Comparison of ENCODE assay signal across 7 cellular contexts in genomic region chr7:128406147-128406985, GRCh38. TPM values are rescaled to one million over a fixed set of nuclear protein-coding genes. Genes with fewer than 3 reads are reported as not detected.
DNase-seq lines count a peak whose midpoint lies in the region; ATAC-seq and TF ChIP-seq lines count a peak whose summit lies in the region.

No MANE protein-coding gene starts in this region.

- no peaks in the 10 kb centered on the region for H3K79me2 ChIP-seq in GM23338 (replicated peaks; ENCODE audit: insufficient read depth)
- H3K79me2 ChIP-seq in fibroblast of lung (ENCODE audit: control insufficient read depth, insufficient read depth, low read length), result peaks cover 12% of the 10 kb centered on the region

- no peak overlapping the region for H3K27ac ChIP-seq in GM23338 (ENCODE audit: low read depth)
- H3K27ac ChIP-seq in fibroblast of lung (ENCODE audit: insufficient read depth, low read length), result no peak overlapping the region
- H3K27ac ChIP-seq in skin epidermis, result peak overlapping the region in 10 of 21 experiments; percentile 14 to 85 (median 52)

- H3K4me1 ChIP-seq in GM23338 (ENCODE audit: insufficient read depth) (peaks cover 30% of the 10 kb centered on the region), fibroblast of lung (ENCODE audit: control insufficient read depth, extremely low read depth, insufficient read depth, low read length) (peaks cover 7% of the 10 kb centered on the region)

- H3K27me3 ChIP-seq in GM23338 (ENCODE audit: insufficient read depth) (peaks cover 73% of the 10 kb centered on the region), fibroblast of lung (ENCODE audit: control insufficient read depth, insufficient read depth, low read length) (no peaks in the 10 kb centered on the region)

- H3K4me3 ChIP-seq in GM23338, result peak overlapping the region; percentile 38
- peak overlapping the region in 1 of 4 experiments; percentile 37 for H3K4me3 ChIP-seq in fibroblast of lung (replicated peaks in 1 of 4; ENCODE audit: control extremely low read depth in 1 of 4, insufficient read depth in 1 of 4, low read depth in 3 of 4, low read length in 4 of 4)
- H3K4me3 ChIP-seq in skin epidermis, result peak overlapping the region; percentile 56 to 86 (median 71)

- peak; percentile 74 for DNase-seq in GM23338 (ENCODE audit: low spot score)
- no peak for DNase-seq in fibroblast of lung (ENCODE audit: low read depth in 2 of 2)
- no peak for DNase-seq in MV-4-11 (lab: John Stamatoyannopoulos, UW)
- no peak for DNase-seq in stimulated activated CD4-positive, alpha-beta T cell treated with anti-CD3 and anti-CD28 coated beads, Interleukin-4, amount 100 ng/mL, for 1 hour

- H3K9ac ChIP-seq in fibroblast of lung (ENCODE audit: insufficient read depth, low read length), result no peak overlapping the region

- no peak for TF ChIP-seq CTCF in GM23338 (conservative IDR thresholded peaks at IDR 0.05; ENCODE audit: low read depth in 2 of 2)
- TF ChIP-seq CTCF in fibroblast of lung (conservative IDR thresholded peaks at IDR 0.05 in 1 of 2, IDR thresholded peaks at IDR 0.05 in 1 of 2; ENCODE audit: low read depth in 1 of 2, low read length in 2 of 2), result no peak

- H3K36me3 Mint-ChIP-seq in GM23338 (ENCODE audit: low read depth), result no peaks in the 10 kb centered on the region

- H3K36me3 ChIP-seq in GM23338 (ENCODE audit: insufficient read depth) (no peaks in the 10 kb centered on the region), fibroblast of lung (ENCODE audit: control insufficient read depth, insufficient read depth, low read length) (peaks cover 4% of the 10 kb centered on the region)

- H3K4me2 ChIP-seq in GM23338 (peak overlapping the region; percentile 75), fibroblast of lung (ENCODE audit: extremely low read depth, insufficient read depth, low read length) (peak overlapping the region; percentile 13)

- H2AFZ ChIP-seq in GM23338, result no peak overlapping the region
- no peak overlapping the region for H2AFZ ChIP-seq in fibroblast of lung (ENCODE audit: low read length)

- TF ChIP-seq POLR2A in Raji (IDR thresholded peaks at IDR 0.05; ENCODE audit: insufficient read depth, low read depth, low read length), result 0 out of 2 replicates have a peak, but pooled peaks have one; percentile 1

- peaks cover 3% of the 10 kb centered on the region; the same call in 1 of the 3 replicates for H3K9me3 Mint-ChIP-seq in GM23338

- H3K27me3 Mint-ChIP-seq in GM23338 (ENCODE audit: insufficient read depth, low read depth, poor library complexity), result peaks cover 59% of the 10 kb centered on the region

- H3K27ac Mint-ChIP-seq in GM23338, result no peak overlapping the region

- H3K4me3 Mint-ChIP-seq in GM23338, result peak overlapping the region; percentile 70

- no peaks in the 10 kb centered on the region for H3K9me2 ChIP-seq in GM23338 (ENCODE audit: insufficient read depth)

- peaks cover 44% of the 10 kb centered on the region for H3K4me1 Mint-ChIP-seq in GM23338

- peak; percentile 4 for ATAC-seq in GM23338
- ATAC-seq in HG03469 (IDR thresholded peaks at IDR 0.05; ENCODE audit: unreplicated experiment), result no peak

- H4K20me1 ChIP-seq in GM23338 (replicated peaks; ENCODE audit: insufficient read depth), result no peaks in the 10 kb centered on the region; the same call in 1 of the 2 replicates
- H4K20me1 ChIP-seq in fibroblast of lung (ENCODE audit: control insufficient read depth, extremely low read depth, insufficient read depth, low read length), result no peaks in the 10 kb centered on the region

- peaks cover 4% of the 10 kb centered on the region; the same call in 1 of the 2 replicates for H3F3A ChIP-seq in GM23338 (replicated peaks; ENCODE audit: low read depth)

- no peaks in the 10 kb centered on the region for H3K9me3 ChIP-seq in fibroblast of lung (ENCODE audit: control insufficient read depth, insufficient read depth, low read depth, low read length)

TF ChIP-seq in GM23338, 12 proteins besides CTCF, POLR2A, EP300 and RAD21:
- TF ChIP-seq EZH2 (IDR thresholded peaks at IDR 0.05; ENCODE audit: low read depth, unreplicated experiment) (peak; percentile 67), NANOG (IDR thresholded peaks at IDR 0.05; ENCODE audit: borderline replicate concordance) (no peak)

RNA-seq across cellular contexts. Expression of gene IMPDH1, which starts 3.4 kb away (rescaled TPM):
- total RNA-seq in GM23338 (2014; rRNA removed; shearing (Covaris generic)), result 35.8 and 48.3 TPM in 2 replicates
- polyA plus RNA-seq in GM23338 (2016; fragmentation: Nextera tagmentation; extraction: Ambion mirVana) (15.3 and 16.4 TPM in 2 replicates), fibroblast of lung (30.2 and 36.1 TPM in 2 replicates)
- 42.9 and 56.5 TPM in 2 replicates for total RNA-seq in fibroblast of lung
- polyA plus RNA-seq in fibroblast of lung (2012), result 49.6 and 69.8 TPM in 2 replicates
- polyA minus RNA-seq in fibroblast of lung (ENCODE audit: low replicate concordance), result 165 and 208 TPM in 2 replicates

RNA-seq across cellular contexts. Expression of gene PRRT4, which starts 44.9 kb away (rescaled TPM):
- total RNA-seq in GM23338 (2014; rRNA removed; shearing (Covaris generic)), result 0.56 and 1.0 TPM in 2 replicates
- polyA plus RNA-seq in GM23338 (2016; fragmentation: Nextera tagmentation; extraction: Ambion mirVana), result 0.47 and 0.55 TPM in 2 replicates
- total RNA-seq in fibroblast of lung, result under 0.01 and 0.26 TPM in 2 replicates
- 0.03 TPM in 2 replicates for polyA plus RNA-seq in fibroblast of lung
- 0.14 TPM in 1 of 2 replicates, not detected in the other for polyA plus RNA-seq in fibroblast of lung (2012)
- not detected in 2 replicates for polyA minus RNA-seq in fibroblast of lung (ENCODE audit: low replicate concordance)

RNA-seq across cellular contexts. Expression of gene HILPDA, which starts 49.3 kb away (rescaled TPM):
- total RNA-seq in GM23338 (2014; rRNA removed; shearing (Covaris generic)), result 32.4 and 38.5 TPM in 2 replicates
- polyA plus RNA-seq in GM23338 (2016; fragmentation: Nextera tagmentation; extraction: Ambion mirVana), result 57.5 and 70.6 TPM in 2 replicates
- total RNA-seq in fibroblast of lung, result 17.7 and 30.8 TPM in 2 replicates
- 14.8 and 20.1 TPM in 2 replicates for polyA plus RNA-seq in fibroblast of lung
- 8.7 and 12.0 TPM in 2 replicates for polyA plus RNA-seq in fibroblast of lung (2012)
- 16.8 and 40.7 TPM in 2 replicates for polyA minus RNA-seq in fibroblast of lung (ENCODE audit: low replicate concordance)
